In the genomic region with DNA sequence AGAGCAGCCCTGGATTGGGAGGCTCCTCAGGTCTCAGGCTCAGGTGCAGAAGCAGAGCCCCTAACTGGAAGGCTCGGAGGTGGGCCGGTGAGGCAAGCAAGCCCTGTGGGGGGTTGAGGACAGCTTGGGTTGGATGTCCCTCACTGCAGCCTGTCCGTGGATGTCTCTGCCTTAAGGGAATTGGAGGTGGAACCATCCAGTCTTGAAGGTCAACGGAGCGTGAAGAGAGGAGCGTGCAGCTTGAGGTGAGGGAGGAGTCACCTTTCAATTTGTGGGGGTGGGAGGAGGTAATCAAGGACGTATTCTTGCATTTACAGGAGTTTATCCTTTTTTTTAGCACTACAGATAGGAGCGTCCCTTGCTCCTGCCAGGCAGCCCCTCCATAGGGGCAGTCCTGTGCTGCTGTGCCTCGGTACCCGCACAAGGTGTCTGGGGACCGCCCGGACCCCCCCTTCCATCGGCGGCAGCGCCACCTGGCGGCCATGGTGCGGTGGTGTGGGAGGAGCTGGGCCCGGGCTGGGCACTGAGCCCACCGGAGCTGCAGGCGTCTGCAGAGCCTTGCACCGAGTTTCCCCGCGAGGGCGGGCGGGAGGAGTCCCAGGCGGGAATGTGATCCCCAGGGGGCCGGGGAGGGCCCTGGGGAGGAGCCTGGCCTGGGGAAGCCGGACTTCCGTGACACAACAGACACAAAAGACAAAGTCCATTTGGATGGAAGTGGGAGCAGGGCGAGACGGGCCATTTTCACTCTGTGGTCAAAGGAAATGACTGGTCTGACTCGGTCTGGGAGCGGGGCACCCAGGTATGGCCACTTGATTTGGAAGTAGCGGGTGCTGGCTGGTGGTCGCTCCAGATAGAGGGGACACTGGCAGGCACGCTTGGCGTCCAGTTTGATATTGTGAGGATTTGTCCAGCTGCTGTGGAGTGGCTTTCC, we compare ENCODE assay signal across 8 cellular contexts. TPM values are rescaled to one million over a fixed set of nuclear protein-coding genes. Genes with fewer than 3 reads are reported as not detected.
A peak's percentile ranks its signal among the peaks of the same experiment; 100 is the strongest.
DNase-seq lines count a peak whose midpoint lies in the region; ATAC-seq and TF ChIP-seq lines count a peak whose summit lies in the region.

No MANE protein-coding gene starts in this region.

- H3K27me3 ChIP-seq in SU-DHL-6 (ENCODE audit: low read length) (no peaks in the 10 kb centered on the region), heart left ventricle (peaks cover 28 to 93% (median 57%) of the 10 kb centered on the region in 9 donors), upper lobe of left lung (peaks cover 4 to 50% (median 35%) of the 10 kb centered on the region in 4 donors)

- H3K9ac ChIP-seq in SU-DHL-6 (ENCODE audit: low read length): peak overlapping the region; percentile 7; the same call in 1 of the 2 replicates

- peak; percentile 78 to 93 (median 87) for ATAC-seq in heart left ventricle
- peak; percentile 87 to 88 for ATAC-seq in upper lobe of left lung (ENCODE audit: low FRiP score in 2 of 2)

- TF ChIP-seq POLR2A in heart left ventricle (IDR thresholded peaks at IDR 0.05) (no peak), upper lobe of left lung (IDR thresholded peaks at IDR 0.05) (no peak)

- H3K79me2 ChIP-seq in SU-DHL-6 (ENCODE audit: insufficient read depth, low read length): no peaks in the 10 kb centered on the region

- H3K36me3 ChIP-seq in SU-DHL-6 (ENCODE audit: low read length) (no peaks in the 10 kb centered on the region), heart left ventricle (no peaks in the 10 kb centered on the region), upper lobe of left lung (no peaks in the 10 kb centered on the region)

- no peaks in the 10 kb centered on the region; the same call in 1 of the 2 replicates for H3F3A ChIP-seq in SU-DHL-6 (ENCODE audit: insufficient read depth)

- H3K4me3 ChIP-seq in SU-DHL-6 (ENCODE audit: insufficient read depth, low read length, poor library complexity, severe bottlenecking) (no peak overlapping the region), heart left ventricle (peak overlapping the region; percentile 7 to 57 (median 44)), upper lobe of left lung (peak overlapping the region in 3 of 4 donors; percentile 21 to 43 (median 41))

- no peak for TF ChIP-seq EP300 in upper lobe of left lung (IDR thresholded peaks at IDR 0.05)

- H3K27ac ChIP-seq in SU-DHL-6 (ENCODE audit: low read depth, low read length): no peak overlapping the region
- H3K27ac ChIP-seq in heart left ventricle: no peak overlapping the region
- no peak overlapping the region for H3K27ac ChIP-seq in upper lobe of left lung

- H2AFZ ChIP-seq in SU-DHL-6 (ENCODE audit: low read depth, low read length, severe bottlenecking): no peak overlapping the region

- peak overlapping the region; percentile 63 for H3K4me2 ChIP-seq in SU-DHL-6 (ENCODE audit: low read depth, low read length, poor library complexity, severe bottlenecking)

- peak; percentile 99 for TF ChIP-seq CTCF in SU-DHL-6 (IDR thresholded peaks at IDR 0.05; ENCODE audit: insufficient read depth, low read length, poor library complexity, severe bottlenecking)
- peak; percentile 91 to 99 (median 96) for TF ChIP-seq CTCF in heart left ventricle (IDR thresholded peaks at IDR 0.05)
- TF ChIP-seq CTCF in upper lobe of left lung (IDR thresholded peaks at IDR 0.05): peak; percentile 89 to 97 (median 92)

- WGBS in heart left ventricle, 4 donors: 7 to 14% (median 8%) methylated on average over 18 to 37 of the region's 37 CpGs
- WGBS in upper lobe of left lung, 2 donors: 9 to 12% methylated on average over 33 to 35 of the region's 37 CpGs

- intact Hi-C loops in heart left ventricle (cut with DNase I) (loop anchor here in 1 of 10 donors (5.0 kb wide), 1 partner anchor 60 kb away; no protein-coding TSS in a partner anchor), posterior vena cava (cut with DNase I) (loop anchor here (5.0 kb wide), 2 partner anchors 50 to 60 kb away; a partner anchor contains a TSS)

- H3K9me3 ChIP-seq in SU-DHL-6 (ENCODE audit: insufficient read depth, low read length): no peaks in the 10 kb centered on the region
- no peaks in the 10 kb centered on the region for H3K9me3 ChIP-seq in heart left ventricle
- H3K9me3 ChIP-seq in upper lobe of left lung: no peaks in the 10 kb centered on the region

- H3K4me1 ChIP-seq in heart left ventricle (peaks cover 11 to 51% (median 43%) of the 10 kb centered on the region in 12 donors), upper lobe of left lung (peaks cover 46 to 51% (median 49%) of the 10 kb centered on the region in 4 donors)

- H3K9me2 ChIP-seq in SU-DHL-6 (replicated peaks; ENCODE audit: insufficient read depth, low read length): no peaks in the 10 kb centered on the region

- no peaks in the 10 kb centered on the region for H4K20me1 ChIP-seq in SU-DHL-6 (ENCODE audit: low read depth, low read length)

- DNase-seq in NOMO-1 (lab: John Stamatoyannopoulos, UW; ENCODE audit: unreplicated experiment in 2 of 2): peak; percentile 16 to 52
- DNase-seq in NOMO-1 treated with dmso at 0.1 percent for 144 hours (lab: John Stamatoyannopoulos, UW; ENCODE audit: unreplicated experiment): no peak
- DNase-seq in Kasumi-1 (lab: John Stamatoyannopoulos, UW): peak; percentile 13 to 35
- peak; percentile 70 for DNase-seq in activated naive CD8-positive, alpha-beta T cell treated with anti-CD3 and anti-CD28 coated beads, Interleukin-2, amount 50 U/mL, for 16 hours (ENCODE audit: low read depth, low spot score)
- peak; percentile 80 to 89 (median 82) for DNase-seq in heart left ventricle
- peak; percentile 91 for DNase-seq in posterior vena cava (ENCODE audit: low spot score)
- peak; percentile 68 to 96 for DNase-seq in upper lobe of left lung

RNA-seq across cellular contexts. Expression of a gene that starts 0.9 kb away (rescaled TPM):
- total RNA-seq in heart left ventricle (1 to 10 TPM in 1 of 9 donors, under 1 TPM in 5, not detected in 3; 0.08 to 4.4 (median 0.53) TPM), posterior vena cava (under 1 TPM in 1 of 2 donors, not detected in 1; 0.05 TPM), upper lobe of left lung (under 1 TPM in 4 of 6 donors, not detected in 2; 0.15 to 0.59 (median 0.38) TPM)
- under 1 TPM in 1 of 2 donors, not detected in 1; 0.11 TPM for polyA plus RNA-seq in heart left ventricle

RNA-seq across cellular contexts. Expression of a gene that starts 10.6 kb away (rescaled TPM):
- total RNA-seq in heart left ventricle: not detected
- polyA plus RNA-seq in heart left ventricle: not detected
- not detected for total RNA-seq in posterior vena cava
- total RNA-seq in upper lobe of left lung: not detected

RNA-seq across cellular contexts. Expression of a gene that starts 19.7 kb away (rescaled TPM):
- 1 to 10 TPM; 3.0 to 9.1 (median 4.8) TPM for total RNA-seq in heart left ventricle
- 1 to 10 TPM; 6.7 TPM for polyA plus RNA-seq in heart left ventricle
- total RNA-seq in posterior vena cava: 10 to 100 TPM; 12.1 to 14.8 TPM
- 10 to 100 TPM in 5 of 6 donors, 1 to 10 TPM in 1; 6.2 to 33.5 (median 14.4) TPM for total RNA-seq in upper lobe of left lung

RNA-seq across cellular contexts. Expression of a gene that starts 24.5 kb away (rescaled TPM):
- total RNA-seq in heart left ventricle (1 to 10 TPM in 2 of 9 donors, under 1 TPM in 4, not detected in 3; 0.33 to 6.4 (median 0.85) TPM), posterior vena cava (under 1 TPM; 0.10 to 0.60 TPM), upper lobe of left lung (1 to 10 TPM in 3 of 6 donors, under 1 TPM in 1, not detected in 2; 0.86 to 3.3 (median 3.0) TPM)
- polyA plus RNA-seq in heart left ventricle: under 1 TPM in 1 of 2 donors, not detected in 1; 0.11 TPM

RNA-seq across cellular contexts. Expression of a gene that starts 52.6 kb away (rescaled TPM):
- under 1 TPM in 4 of 9 donors, not detected in 5; 0.36 to 0.70 (median 0.54) TPM for total RNA-seq in heart left ventricle
- polyA plus RNA-seq in heart left ventricle: under 1 TPM; 0.11 to 0.27 TPM
- under 1 TPM; 0.32 to 0.67 TPM for total RNA-seq in posterior vena cava
- 1 to 10 TPM in 1 of 6 donors, under 1 TPM in 1, not detected in 4; 0.27 to 1.2 TPM for total RNA-seq in upper lobe of left lung
